14 cellular contexts compared by ENCODE assay signal in the genomic region with DNA sequence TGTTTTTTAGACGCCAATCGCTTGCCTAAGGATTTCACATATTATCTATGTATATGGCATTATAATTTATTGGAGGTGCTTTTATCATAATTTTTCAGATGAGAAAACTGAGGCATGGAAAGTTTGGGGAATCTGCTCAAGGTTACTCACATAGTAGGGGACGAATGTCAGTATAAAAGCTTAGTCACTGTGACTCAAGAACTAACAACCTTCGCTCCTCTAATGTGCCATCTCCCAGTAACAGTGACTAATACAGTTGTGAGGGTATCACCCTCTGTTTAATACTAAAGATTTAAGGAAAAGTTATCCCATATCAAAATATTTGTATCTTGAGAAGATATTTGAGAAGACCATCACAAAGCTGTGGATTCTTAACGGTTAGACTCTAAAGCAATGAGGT.
DNase-seq lines count a peak whose midpoint lies in the region; ATAC-seq and TF ChIP-seq lines count a peak whose summit lies in the region.
"Had no signal": no experiment of that assay in that cellular context is flagged by ENCODE, and none has a peak within 500 bp of the region (broad histone marks: within the 10 kb centered on the region; RNA-seq: fewer than 3 reads in every experiment).

No MANE protein-coding gene starts in this region.

- H3K36me3 Mint-ChIP-seq in neural progenitor cell: no peaks in the 10 kb centered on the region
- no peaks in the 10 kb centered on the region for H3K36me3 Mint-ChIP-seq in activated naive CD4-positive, alpha-beta T cell treated with anti-CD3 and anti-CD28 coated beads, Interleukin-2, amount 10 ng/mL, durations not matched to agents 7 days and 5 days
- H3K36me3 Mint-ChIP-seq: CD8-positive, alpha-beta memory T cell had no signal

- peaks cover 9% of the 10 kb centered on the region for H3K4me1 ChIP-seq in neural progenitor cell
- H3K4me1 ChIP-seq: HAP-1 had no signal

- no peak for ATAC-seq in GM21423 (IDR thresholded peaks at IDR 0.05; ENCODE audit: unreplicated experiment)

- CTCF ChIA-PET in activated naive CD4-positive, alpha-beta T cell treated with anti-CD3 and anti-CD28 coated beads, Interleukin-2, amount 10 ng/mL, durations not matched to agents 7 days and 5 days (lab: Charles Lee): no interaction called here

- DNase-seq in EL (peak; percentile 2), LoVo (ENCODE audit: low spot score) (peak; percentile 5), RKO (ENCODE audit: low spot score) (peak; percentile 5), neural progenitor cell (ENCODE audit: low spot score) (no peak), HT-29 (ENCODE audit: low spot score) (no peak)
- no peak for DNase-seq in activated naive CD4-positive, alpha-beta T cell treated with anti-CD3 and anti-CD28 coated beads, Interleukin-2, amount 10 ng/mL, durations not matched to agents 7 days and 5 days
- DNase-seq: AML-193; CD8-positive, alpha-beta memory T cell; DMS79; GDM1; GOT3 had no signal

- no peak overlapping the region for H3K9ac ChIP-seq in neural progenitor cell
- H3K9ac ChIP-seq: BLaER1 had no signal

- H3K4me3 ChIP-seq in neural progenitor cell: no peak overlapping the region
- H3K4me3 ChIP-seq: BLaER1, HAP-1 had no signal

- H3K27me3 Mint-ChIP-seq in neural progenitor cell (ENCODE audit: insufficient read depth, low read depth): peaks cover 3% of the 10 kb centered on the region
- H3K27me3 Mint-ChIP-seq in activated naive CD4-positive, alpha-beta T cell treated with anti-CD3 and anti-CD28 coated beads, Interleukin-2, amount 10 ng/mL, durations not matched to agents 7 days and 5 days: no peaks in the 10 kb centered on the region
- H3K27me3 Mint-ChIP-seq: CD8-positive, alpha-beta memory T cell had no signal

- no peak overlapping the region for H3K4me2 ChIP-seq in neural progenitor cell
- H3K4me2 ChIP-seq: BLaER1 had no signal

- H3K4me3 Mint-ChIP-seq in neural progenitor cell: no peak overlapping the region
- H3K4me3 Mint-ChIP-seq in activated naive CD4-positive, alpha-beta T cell treated with anti-CD3 and anti-CD28 coated beads, Interleukin-2, amount 10 ng/mL, durations not matched to agents 7 days and 5 days: no peak overlapping the region
- H3K4me3 Mint-ChIP-seq: CD8-positive, alpha-beta memory T cell had no signal

- peaks cover 11% of the 10 kb centered on the region for H3F3A ChIP-seq in neural progenitor cell (ENCODE audit: low read depth)

- peaks cover 2% of the 10 kb centered on the region for H3K9me3 Mint-ChIP-seq in neural progenitor cell
- peaks cover 9% of the 10 kb centered on the region for H3K9me3 Mint-ChIP-seq in activated naive CD4-positive, alpha-beta T cell treated with anti-CD3 and anti-CD28 coated beads, Interleukin-2, amount 10 ng/mL, durations not matched to agents 7 days and 5 days

- no peaks in the 10 kb centered on the region for H3K4me1 Mint-ChIP-seq in neural progenitor cell
- H3K4me1 Mint-ChIP-seq in activated naive CD4-positive, alpha-beta T cell treated with anti-CD3 and anti-CD28 coated beads, Interleukin-2, amount 10 ng/mL, durations not matched to agents 7 days and 5 days: no peaks in the 10 kb centered on the region
- H3K4me1 Mint-ChIP-seq: CD8-positive, alpha-beta memory T cell had no signal

- H2AFZ ChIP-seq in neural progenitor cell (replicated peaks): no peak overlapping the region

- H3K27ac ChIP-seq in neural progenitor cell: no peak overlapping the region
- H3K27ac ChIP-seq: BLaER1 had no signal

- H3K79me2 ChIP-seq in neural progenitor cell (ENCODE audit: low read depth): no peaks in the 10 kb centered on the region

- peaks cover 5% of the 10 kb centered on the region for H3K36me3 ChIP-seq in neural progenitor cell
- H3K36me3 ChIP-seq: BLaER1, HAP-1 had no signal

- TF ChIP-seq CTCF in neural progenitor cell (IDR thresholded peaks at IDR 0.05): no peak

- no peaks in the 10 kb centered on the region for H4K20me1 ChIP-seq in neural progenitor cell (ENCODE audit: low read depth)
- H4K20me1 ChIP-seq: BLaER1 had no signal

- no peaks in the 10 kb centered on the region for H3K27me3 ChIP-seq in neural progenitor cell
- H3K27me3 ChIP-seq: BLaER1 had no signal

- H3K9me3 ChIP-seq in neural progenitor cell (ENCODE audit: low read depth): no peaks in the 10 kb centered on the region
- H3K9me3 ChIP-seq: HAP-1 had no signal

- no peak overlapping the region for H3K27ac Mint-ChIP-seq in neural progenitor cell
- no peak overlapping the region for H3K27ac Mint-ChIP-seq in activated naive CD4-positive, alpha-beta T cell treated with anti-CD3 and anti-CD28 coated beads, Interleukin-2, amount 10 ng/mL, durations not matched to agents 7 days and 5 days
- H3K27ac Mint-ChIP-seq: CD8-positive, alpha-beta memory T cell had no signal

Comparison
In these comparisons a context has a peak if more than half of its experiments do, and no peak if none do; other contexts are left out.
1. DNase-seq: peak in EL (single experiment), LoVo (single experiment) and RKO (single experiment); none in neural progenitor cell (single experiment), activated naive CD4-positive, alpha-beta T cell treated with anti-CD3 and anti-CD28 coated beads, Interleukin-2, amount 10 ng/mL, durations not matched to agents 7 days and 5 days (single experiment) and HT-29 (single experiment).